In genomic region chr22:31345331-31346254, GRCh38 we compare ENCODE assay signal across 8 cellular contexts. TPM values are rescaled to one million over a fixed set of nuclear protein-coding genes. Genes with fewer than 3 reads are reported as not detected.
A peak's percentile ranks its signal among the peaks of the same experiment; 100 is the strongest.
DNase-seq lines count a peak whose midpoint lies in the region; ATAC-seq, FAIRE-seq and TF ChIP-seq lines count a peak whose summit lies in the region.

No MANE protein-coding gene starts in this region.

- CTCF ChIA-PET in WTC11 (lab: Charles Lee) = interaction anchor here (0.7 to 1.4 kb wide), 9 partner anchors 17 to 218 kb away, joined by 3 to 7 read pairs (median 3); partner anchors contain the start of genes DRG1, LIMK2 and PIK3IP1

- ATAC-seq in HG02973 (IDR thresholded peaks at IDR 0.05; ENCODE audit: unreplicated experiment) = peak; percentile 48
- ATAC-seq in WTC11 = peak; percentile 17
- no peak for ATAC-seq in HG03378 (IDR thresholded peaks at IDR 0.05; ENCODE audit: unreplicated experiment)

- peaks cover 2% of the 10 kb centered on the region for H3K36me3 ChIP-seq in bronchial epithelial cell (ENCODE audit: control insufficient read depth, insufficient read depth, low read length)

- H3K4me1 Mint-ChIP-seq in WTC11 = peaks cover 52% of the 10 kb centered on the region

- POLR2A ChIA-PET in WTC11 (lab: Charles Lee) = interaction anchor here (0.6 to 2.2 kb wide), 9 partner anchors 12 to 1400 kb away, joined by 3 to 9 read pairs (median 4); partner anchors contain the start of genes DRG1, MORC2 and PIK3IP1

- H3K4me3 ChIP-seq in bronchial epithelial cell (ENCODE audit: low read depth, low read length) = peak overlapping the region; percentile 53

- H3K9me3 Mint-ChIP-seq in WTC11 = no peaks in the 10 kb centered on the region

- peak; percentile 95 for DNase-seq in GM13976 (ENCODE audit: low spot score)
- peak; percentile 82 for DNase-seq in NCI-H2171 treated with DMSO at 0.1 percent for 48 hours (lab: John Stamatoyannopoulos, UW)
- peak; percentile 90 for DNase-seq in WTC11 (ENCODE audit: low spot score)
- DNase-seq in bronchial epithelial cell (ENCODE audit: low read depth) = peak; percentile 56
- peak; percentile 84 for DNase-seq in iris pigment epithelial cell (ENCODE audit: low read depth)
- peak; percentile 73 to 79 for DNase-seq in stimulated activated CD4-positive, alpha-beta T cell treated with anti-CD3 and anti-CD28 coated beads, Interleukin-12 subunit alpha, Interleukin-12 subunit beta, amount 100 ng/mL, for 24 hours (ENCODE audit: low read depth in 2 of 2)

- peaks cover 20% of the 10 kb centered on the region for H3K36me3 Mint-ChIP-seq in WTC11

- H3K27me3 ChIP-seq in bronchial epithelial cell (ENCODE audit: control insufficient read depth, insufficient read depth, low read length) = no peaks in the 10 kb centered on the region

- FAIRE-seq in bronchial epithelial cell (lab: Jason Lieb, UNC) = no peak

- in situ Hi-C loops in GM13976 (cut with MboI; ENCODE audit: low sequenced_read_pairs, unreplicated experiment) = no loop called here

- peak overlapping the region; percentile 63; the same call in 1 of the 2 replicates for H3K27ac Mint-ChIP-seq in WTC11

- peak overlapping the region; percentile 80 for H3K4me3 Mint-ChIP-seq in WTC11

- H3K27me3 Mint-ChIP-seq in WTC11 (ENCODE audit: low read depth) = no peaks in the 10 kb centered on the region

- TF ChIP-seq CTCF in GM13976 (IDR thresholded peaks at IDR 0.05; ENCODE audit: borderline replicate concordance, control extremely low read depth, extremely low read depth, insufficient read depth, missing control alignments) = peak; percentile 99
- peak; percentile 78 for TF ChIP-seq CTCF in WTC11 (IDR thresholded peaks at IDR 0.05)
- TF ChIP-seq CTCF in bronchial epithelial cell (IDR thresholded peaks at IDR 0.05; ENCODE audit: insufficient read depth, low read length, severe bottlenecking) = peak; percentile 80

TF ChIP-seq in WTC11, 78 proteins besides CTCF, POLR2A, EP300 and RAD21 (continues in another document):
- TF ChIP-seq ZNF281 (CRISPR knock-in tag; IDR thresholded peaks at IDR 0.05) (0 out of 2 replicates have a peak, but pooled peaks have one; percentile 46), E2F1 (CRISPR knock-in tag; IDR thresholded peaks at IDR 0.05) (peak; percentile 74), NFATC4 (CRISPR knock-in tag; IDR thresholded peaks at IDR 0.05) (no peak), AR (CRISPR knock-in tag; IDR thresholded peaks at IDR 0.05) (no peak), NR3C1 (CRISPR knock-in tag; conservative IDR thresholded peaks at IDR 0.05; ENCODE audit: low read depth) (peak; percentile 85; the same call in 1 of the 2 replicates), ZBTB21 (CRISPR knock-in tag; IDR thresholded peaks at IDR 0.05; ENCODE audit: borderline replicate concordance) (peak; percentile 89), TEAD4 (CRISPR knock-in tag; IDR thresholded peaks at IDR 0.05) (0 out of 2 replicates have a peak, but pooled peaks have one; percentile 28), FOXK1 (CRISPR knock-in tag; IDR thresholded peaks at IDR 0.05) (peak; percentile 54; the same call in 1 of the 2 replicates), USF1 (CRISPR knock-in tag; IDR thresholded peaks at IDR 0.05) (peak; percentile 48; the same call in 1 of the 2 replicates), ATF2 (CRISPR knock-in tag; IDR thresholded peaks at IDR 0.05; ENCODE audit: borderline replicate concordance, low read depth) (no peak), ZNF423 (CRISPR knock-in tag; IDR thresholded peaks at IDR 0.05) (no peak), RORB (CRISPR knock-in tag; IDR thresholded peaks at IDR 0.05) (no peak), ETV6 (CRISPR knock-in tag; IDR thresholded peaks at IDR 0.05) (peak; percentile 72; the same call in 1 of the 2 replicates), GRHL2 (CRISPR knock-in tag; IDR thresholded peaks at IDR 0.05; ENCODE audit: insufficient replicate concordance, severe bottlenecking) (no peak), E2F5 (CRISPR knock-in tag; IDR thresholded peaks at IDR 0.05) (peak; percentile 75), CBFB (CRISPR knock-in tag; IDR thresholded peaks at IDR 0.05; ENCODE audit: low read depth) (peak; percentile 96)

RNA-seq across cellular contexts. Expression of gene PATZ1, which starts 0.6 kb away (rescaled TPM):
- total RNA-seq in WTC11 (2021) (60.5 to 72.7 TPM (median 72.6 TPM) in 3 replicates), bronchial epithelial cell (3.2 and 5.3 TPM in 2 replicates)

RNA-seq across cellular contexts. Expression of gene PIK3IP1, which starts 53.3 kb away (rescaled TPM):
- total RNA-seq in WTC11 (2021) = 1.6 to 2.1 TPM (median 2.0 TPM) in 3 replicates
- total RNA-seq in bronchial epithelial cell = 6.3 and 13.3 TPM in 2 replicates

RNA-seq across cellular contexts. Expression of gene DRG1, which starts 53.8 kb away (rescaled TPM):
- total RNA-seq in WTC11 (2021) (60.4 to 79.2 TPM (median 64.0 TPM) in 3 replicates), bronchial epithelial cell (56.7 and 74.2 TPM in 2 replicates)
